In the genomic region with DNA sequence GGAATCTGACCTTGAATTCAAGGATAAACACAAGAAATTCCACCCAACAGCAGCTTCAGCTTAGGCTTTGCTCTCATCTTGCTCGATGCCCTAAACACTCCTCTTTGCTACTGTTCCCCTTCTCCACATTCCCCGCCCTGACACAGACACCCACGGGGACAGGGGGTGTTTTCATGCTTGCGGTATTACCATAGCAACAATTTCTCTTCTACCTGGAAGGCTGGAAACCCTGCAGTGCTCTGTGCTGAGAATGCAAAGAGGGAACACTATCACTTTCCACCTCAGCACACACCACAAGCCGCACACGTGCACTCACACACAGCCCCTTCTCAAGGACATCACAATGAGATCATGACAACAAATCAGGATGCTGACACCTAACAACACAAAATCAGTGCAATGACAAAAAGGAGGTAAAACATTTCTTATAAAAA, we compare ENCODE assay signal across 8 cellular contexts.
DNase-seq lines count a peak whose midpoint lies in the region; ATAC-seq and TF ChIP-seq lines count a peak whose summit lies in the region.

No MANE protein-coding gene starts in this region.

- TF ChIP-seq CTCF in cardiac muscle cell (IDR thresholded peaks at IDR 0.05; ENCODE audit: low read depth, low read length) (no peak), hepatocyte (IDR thresholded peaks at IDR 0.05; ENCODE audit: poor library complexity) (no peak), uterus (IDR thresholded peaks at IDR 0.05) (no peak)

- ATAC-seq in left cardiac atrium (no peak), HG03469 (IDR thresholded peaks at IDR 0.05; ENCODE audit: unreplicated experiment) (peak; percentile 40)

- no peak overlapping the region for H2AFZ ChIP-seq in hepatocyte

- 52% methylated on average over 6 of the region's 6 CpGs for WGBS in hepatocyte (ENCODE audit: low lambda C conversion rate, missing lambda C conversion rate)

- H3K27me3 ChIP-seq in cardiac muscle cell (no peaks in the 10 kb centered on the region), hepatocyte (no peaks in the 10 kb centered on the region), uterus (no peaks in the 10 kb centered on the region)

- no peak overlapping the region for H3K4me2 ChIP-seq in hepatocyte

- TF ChIP-seq POLR2A in uterus (IDR thresholded peaks at IDR 0.05) = no peak

- peaks cover 89% of the 10 kb centered on the region for H3K4me1 ChIP-seq in cardiac muscle cell (ENCODE audit: low read depth)
- H3K4me1 ChIP-seq in hepatocyte (ENCODE audit: insufficient read depth) = peaks cover 50% of the 10 kb centered on the region
- peaks cover 13 to 20% of the 10 kb centered on the region in 2 donors for H3K4me1 ChIP-seq in uterus

- H3K36me3 ChIP-seq in cardiac muscle cell (no peaks in the 10 kb centered on the region), hepatocyte (replicated peaks; ENCODE audit: insufficient read depth, low read depth) (no peaks in the 10 kb centered on the region), uterus (no peaks in the 10 kb centered on the region)

- peak overlapping the region; percentile 100 for H3K27ac ChIP-seq in cardiac muscle cell
- H3K27ac ChIP-seq in hepatocyte = peak overlapping the region; percentile 31
- H3K27ac ChIP-seq in uterus = peak overlapping the region in 1 of 2 donors; percentile 64

- no peaks in the 10 kb centered on the region for H3K9me2 ChIP-seq in hepatocyte (replicated peaks; ENCODE audit: insufficient read depth)

- no peak overlapping the region for H3K4me3 ChIP-seq in cardiac muscle cell
- H3K4me3 ChIP-seq in hepatocyte = no peak overlapping the region
- no peak overlapping the region for H3K4me3 ChIP-seq in uterus

- H3K79me2 ChIP-seq in hepatocyte = peaks cover 4% of the 10 kb centered on the region

- no peaks in the 10 kb centered on the region for H3K9me3 ChIP-seq in cardiac muscle cell (ENCODE audit: low read depth)
- no peaks in the 10 kb centered on the region for H3K9me3 ChIP-seq in hepatocyte (ENCODE audit: low read depth)
- no peaks in the 10 kb centered on the region for H3K9me3 ChIP-seq in uterus

- DNase-seq in cardiac muscle cell (ENCODE audit: low read depth in 1 of 2, low spot score in 1 of 2) (no peak), left cardiac atrium (no peak), activated T-cell treated with anti-CD3 and anti-CD28 coated beads for 24 hours (ENCODE audit: low read depth) (peak; percentile 57), hepatocyte (ENCODE audit: low spot score) (no peak), uterus (no peak), SW480 (ENCODE audit: low spot score) (no peak)
- DNase-seq in stimulated activated CD8-positive, alpha-beta memory T cell treated with anti-CD3 and anti-CD28 coated beads, Interleukin-12 subunit alpha, Interleukin-12 subunit beta, amount 100 ng/mL, for 1 hour (ENCODE audit: low read depth) = peak; percentile 52

- intact Hi-C loops in left cardiac atrium (cut with DNase I) = loop anchor here (5.0 to 10.0 kb wide), 2 partner anchors 203 to 205 kb away; no protein-coding TSS in a partner anchor
- intact Hi-C loops in uterus (cut with DNase I; ENCODE audit: low total_unique reads) = loop anchor here (10.0 kb wide), 1 partner anchor 205 kb away; no protein-coding TSS in a partner anchor

- H4K20me1 ChIP-seq in hepatocyte (ENCODE audit: insufficient read depth, poor library complexity, severe bottlenecking) = no peaks in the 10 kb centered on the region

Comparison
In these comparisons a context has a peak if more than half of its experiments do, and no peak if none do; other contexts are left out.
1. DNase-seq: peak in activated T-cell treated with anti-CD3 and anti-CD28 coated beads for 24 hours (single experiment) and stimulated activated CD8-positive, alpha-beta memory T cell treated with anti-CD3 and anti-CD28 coated beads, Interleukin-12 subunit alpha, Interleukin-12 subunit beta, amount 100 ng/mL, for 1 hour (single experiment); none in cardiac muscle cell (0 of 2), left cardiac atrium (single experiment), hepatocyte (single experiment), uterus (0 of 2) and SW480 (single experiment).